1 cellular context compared by ENCODE assay signal in the genomic region with DNA sequence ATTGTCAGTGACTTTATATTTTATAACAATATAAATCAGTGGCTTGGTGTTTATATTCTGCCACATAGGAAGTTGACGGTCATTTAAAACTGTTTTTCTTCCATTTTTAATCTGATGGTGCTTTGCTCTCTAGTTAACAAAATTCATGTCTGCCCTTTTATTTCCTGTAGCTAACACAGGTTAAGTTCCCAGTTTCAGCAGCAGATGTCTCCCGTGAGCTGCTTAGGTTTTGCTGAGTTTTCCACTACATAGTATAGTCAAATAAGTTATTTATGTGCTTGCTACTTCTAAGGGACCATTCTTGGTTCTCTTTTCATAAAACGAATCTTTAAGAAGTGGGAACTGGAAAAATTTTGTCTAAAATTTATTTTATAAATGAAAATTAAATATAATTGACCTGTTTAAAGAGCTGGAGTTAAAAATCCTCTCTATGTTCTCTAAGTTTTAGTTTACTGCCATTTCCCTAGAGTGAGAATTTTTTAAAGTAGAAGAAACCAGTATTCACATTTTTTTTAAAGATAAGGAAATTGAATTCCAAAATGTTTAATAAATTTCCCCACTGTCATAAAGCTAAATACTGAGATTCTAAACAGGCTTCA.
TF ChIP-seq lines count a peak whose summit lies in the region.

No MANE protein-coding gene starts in this region.

TF ChIP-seq in HepG2, 621 proteins besides CTCF, POLR2A, EP300 and RAD21 (continued from another document):
- TF ChIP-seq ZBTB25 (CRISPR knock-in tag; IDR thresholded peaks at IDR 0.05) (peak; percentile 31; the same call in 1 of the 2 replicates), ZNF460 (CRISPR knock-in tag; IDR thresholded peaks at IDR 0.05; ENCODE audit: borderline replicate concordance) (no peak), POGK (CRISPR knock-in tag; conservative IDR thresholded peaks at IDR 0.05) (no peak), SKI (IDR thresholded peaks at IDR 0.05; ENCODE audit: partially characterized antibody) (no peak), ATF7-NPFF (CRISPR knock-in tag; IDR thresholded peaks at IDR 0.05; ENCODE audit: low read depth) (no peak), PLSCR1 (CRISPR knock-in tag; IDR thresholded peaks at IDR 0.05; ENCODE audit: borderline replicate concordance) (no peak), STAG1 (CRISPR knock-in tag; IDR thresholded peaks at IDR 0.05) (peak; percentile 76), ZKSCAN5 (CRISPR knock-in tag; IDR thresholded peaks at IDR 0.05) (no peak), MAFF (IDR thresholded peaks at IDR 0.05; ENCODE audit: low read depth, low read length) (no peak), ZSCAN9 (CRISPR knock-in tag; IDR thresholded peaks at IDR 0.05; ENCODE audit: borderline replicate concordance) (no peak), HOMEZ (CRISPR knock-in tag; IDR thresholded peaks at IDR 0.05; ENCODE audit: low read depth) (0 out of 2 replicates have a peak, but pooled peaks have one; percentile 42), ZBTB43 (CRISPR knock-in tag; conservative IDR thresholded peaks at IDR 0.05) (no peak), ASH2L (IDR thresholded peaks at IDR 0.05; ENCODE audit: insufficient read length, low read depth, low read length) (peak; percentile 31), MTF1 (CRISPR knock-in tag; IDR thresholded peaks at IDR 0.05) (no peak), ELF3 (CRISPR knock-in tag; IDR thresholded peaks at IDR 0.05) (no peak), PRPF4 (IDR thresholded peaks at IDR 0.05; ENCODE audit: low read depth, low read length, poor library complexity, severe bottlenecking) (no peak), SMC3 (IDR thresholded peaks at IDR 0.05; ENCODE audit: low read length) (peak; percentile 70)
